26 cellular contexts compared by ENCODE assay signal in genomic region chr22:44461614-44462013, GRCh38.
"Had no signal": no experiment of that assay in that cellular context is flagged by ENCODE, and none has a peak within 500 bp of the region (broad histone marks: within the 10 kb centered on the region; RNA-seq: fewer than 3 reads in every experiment).

No MANE protein-coding gene starts in this region.

- H3K9me3 ChIP-seq: ascending aorta, breast epithelium, esophagus squamous epithelium, gastroesophageal sphincter had no signal

- DNase-seq: activated CD4-positive, alpha-beta T cell treated with anti-CD3 and anti-CD28 coated beads for 36 hours; activated CD4-positive, alpha-beta T cell treated with anti-CD3 and anti-CD28 coated beads, Interleukin-2, amount 10 ng/mL, durations not matched to agents 24 days and 14 days; activated CD4-positive, CD25-positive, alpha-beta regulatory T cell; activated CD4-positive, CD25-positive, alpha-beta regulatory T cell treated with anti-CD3 and anti-CD28 coated beads, Interleukin-2, amount 50 U/mL, for 72 hours; activated CD8-positive, alpha-beta memory T cell treated with anti-CD3 and anti-CD28 coated beads, Interleukin-2, amount 50 U/mL, for 4 hours; activated CD8-positive, alpha-beta T cell treated with anti-CD3 and anti-CD28 coated beads for 36 hours; activated gamma-delta T cell; activated naive CD4-positive, alpha-beta T cell; activated naive CD4-positive, alpha-beta T cell treated with anti-CD3 and anti-CD28 coated beads, Interleukin-2, amount 10 ng/mL, durations not matched to agents 7 days and 5 days; activated naive CD8-positive, alpha-beta T cell treated with anti-CD3 and anti-CD28 coated beads, Interleukin-2, amount 10 ng/mL, durations not matched to agents 7 days and 5 days; activated T-cell treated with anti-CD3 and anti-CD28 coated beads for 4 hours; activated T-cell treated with anti-CD3 and anti-CD28 coated beads, Interleukin-2, amount 50 U/mL, for 24 hours; activated T-cell treated with anti-CD3 and anti-CD28 coated beads, Interleukin-2, amount 50 U/mL, for 72 hours; effector CD8-positive, alpha-beta T cell; esophagus squamous epithelium; foreskin melanocyte; T-helper 2 cell had no signal

- H3K27ac Mint-ChIP-seq: activated CD4-positive, alpha-beta T cell treated with anti-CD3 and anti-CD28 coated beads for 36 hours; activated CD4-positive, alpha-beta T cell treated with anti-CD3 and anti-CD28 coated beads, Interleukin-2, amount 10 ng/mL, durations not matched to agents 24 days and 14 days; activated CD8-positive, alpha-beta T cell treated with anti-CD3 and anti-CD28 coated beads for 36 hours; activated naive CD4-positive, alpha-beta T cell treated with anti-CD3 and anti-CD28 coated beads, Interleukin-2, amount 50 U/mL, for 72 hours; activated T-cell treated with anti-CD3 and anti-CD28 coated beads, Interleukin-2, amount 50 U/mL, for 24 hours; activated T-cell treated with anti-CD3 and anti-CD28 coated beads, Interleukin-2, amount 50 U/mL, for 72 hours had no signal

- H3K4me1 ChIP-seq: ascending aorta, breast epithelium, esophagus squamous epithelium, gastroesophageal sphincter had no signal

- H3K36me3 Mint-ChIP-seq: brain had no signal

- H3K27ac ChIP-seq: ascending aorta, breast epithelium, cardiac muscle cell, epithelial cell of prostate, esophagus squamous epithelium, gastroesophageal sphincter had no signal

- H3K36me3 ChIP-seq: ascending aorta, breast epithelium, cardiac muscle cell, esophagus squamous epithelium, gastroesophageal sphincter had no signal

- H3K27me3 Mint-ChIP-seq: activated CD4-positive, alpha-beta T cell treated with anti-CD3 and anti-CD28 coated beads for 36 hours; activated CD8-positive, alpha-beta T cell treated with anti-CD3 and anti-CD28 coated beads for 36 hours; activated T-cell treated with anti-CD3 and anti-CD28 coated beads, Interleukin-2, amount 50 U/mL, for 24 hours; central memory CD8-positive, alpha-beta T cell had no signal

- H3K4me3 Mint-ChIP-seq: activated CD4-positive, alpha-beta T cell treated with anti-CD3 and anti-CD28 coated beads for 36 hours; activated CD4-positive, alpha-beta T cell treated with anti-CD3 and anti-CD28 coated beads, Interleukin-2, amount 10 ng/mL, durations not matched to agents 24 days and 14 days; activated CD8-positive, alpha-beta memory T cell treated with anti-CD3 and anti-CD28 coated beads, Interleukin-2, amount 10 ng/mL, durations not matched to agents 7 days and 5 days; activated CD8-positive, alpha-beta T cell treated with anti-CD3 and anti-CD28 coated beads for 36 hours; activated naive CD4-positive, alpha-beta T cell treated with anti-CD3 and anti-CD28 coated beads, Interleukin-2, amount 10 ng/mL, durations not matched to agents 7 days and 5 days; activated T-cell treated with anti-CD3 and anti-CD28 coated beads, Interleukin-2, amount 50 U/mL, for 24 hours; activated T-cell treated with anti-CD3 and anti-CD28 coated beads, Interleukin-2, amount 50 U/mL, for 72 hours; brain; central memory CD8-positive, alpha-beta T cell had no signal

- H3K27me3 ChIP-seq: ascending aorta, breast epithelium, cardiac muscle cell, gastroesophageal sphincter had no signal

- H3K4me3 ChIP-seq: ascending aorta, breast epithelium, cardiac muscle cell, esophagus squamous epithelium, gastroesophageal sphincter had no signal
